Comparison of ENCODE assay signal across 10 cellular contexts in the genomic region with DNA sequence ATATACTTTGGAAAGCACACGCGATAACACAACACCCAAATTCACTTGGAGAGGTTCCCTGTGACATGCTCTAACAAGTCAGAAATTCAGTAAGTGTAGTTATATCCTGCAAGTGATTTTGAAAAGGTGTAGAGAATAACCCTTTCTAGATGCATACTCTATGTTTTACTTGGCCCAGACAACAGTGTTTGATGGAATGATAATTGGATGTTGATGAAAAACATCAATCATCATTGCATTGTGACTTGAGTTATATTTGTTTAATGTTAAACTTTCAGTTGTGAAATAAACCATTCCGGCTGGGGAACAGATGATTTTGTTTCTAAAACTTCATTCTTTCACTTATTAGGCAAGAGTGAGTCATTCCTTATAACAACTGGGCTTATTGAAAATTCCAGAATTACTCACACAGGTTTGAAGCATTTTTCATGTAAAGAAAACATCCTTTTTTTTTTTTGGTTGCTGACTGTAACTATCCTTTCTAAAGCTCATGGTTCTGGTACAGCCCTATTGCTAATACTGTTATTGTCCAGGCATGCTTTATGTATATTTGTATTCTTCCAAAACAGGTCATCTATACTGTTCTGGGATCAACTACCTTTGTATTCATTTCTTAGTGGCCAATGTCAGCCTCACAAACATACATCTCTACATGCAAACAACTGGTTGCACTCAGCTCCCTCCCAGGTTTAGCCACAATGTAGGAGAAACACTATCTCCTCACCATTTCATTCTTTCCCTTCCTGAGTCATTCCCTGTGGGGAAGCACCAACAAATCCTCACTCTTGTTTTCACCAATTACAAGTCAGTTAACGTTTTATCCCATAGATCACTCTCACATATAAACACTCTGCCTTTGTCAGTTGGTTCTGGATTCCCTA.
A peak's percentile ranks its signal among the peaks of the same experiment; 100 is the strongest.
DNase-seq lines count a peak whose midpoint lies in the region; TF ChIP-seq lines count a peak whose summit lies in the region.
"Had no signal": no experiment of that assay in that cellular context is flagged by ENCODE, and none has a peak within 500 bp of the region (broad histone marks: within the 10 kb centered on the region; RNA-seq: fewer than 3 reads in every experiment).

No MANE protein-coding gene starts in this region.

- intact Hi-C loops in activated CD4-positive, alpha-beta T cell treated with anti-CD3 and anti-CD28 coated beads, Interleukin-2, amount 10 ng/mL, durations not matched to agents 24 days and 14 days (cut with micrococcal nuclease): no loop called here

- in situ Hi-C loops in brain microvascular endothelial cell (cut with HindIII; ENCODE audit: low pct_ligation_motif_present, low sequenced_read_pairs): no loop called here

- H3K36me3 ChIP-seq in brain microvascular endothelial cell (replicated peaks) (no peaks in the 10 kb centered on the region), suprapubic skin (no peaks in the 10 kb centered on the region)

- H3K36me3 Mint-ChIP-seq in activated CD4-positive, alpha-beta T cell treated with anti-CD3 and anti-CD28 coated beads, Interleukin-2, amount 10 ng/mL, durations not matched to agents 24 days and 14 days (ENCODE audit: low read depth): no peaks in the 10 kb centered on the region

- no peaks in the 10 kb centered on the region for H3K27me3 ChIP-seq in brain microvascular endothelial cell (replicated peaks)
- no peaks in the 10 kb centered on the region for H3K27me3 ChIP-seq in suprapubic skin

- peaks cover 46% of the 10 kb centered on the region for H3K4me1 ChIP-seq in suprapubic skin

- H3K27me3 Mint-ChIP-seq in activated CD4-positive, alpha-beta T cell treated with anti-CD3 and anti-CD28 coated beads, Interleukin-2, amount 10 ng/mL, durations not matched to agents 24 days and 14 days: no peaks in the 10 kb centered on the region

- TF ChIP-seq EP300 in suprapubic skin (IDR thresholded peaks at IDR 0.05): no peak

- no peak for TF ChIP-seq CTCF in brain microvascular endothelial cell (IDR thresholded peaks at IDR 0.05; ENCODE audit: low read depth, low read length, missing control alignments)
- no peak for TF ChIP-seq CTCF in suprapubic skin (IDR thresholded peaks at IDR 0.05)

- H3K27ac ChIP-seq in brain microvascular endothelial cell: peak overlapping the region; percentile 97
- H3K27ac ChIP-seq in suprapubic skin: peak overlapping the region; percentile 80

- H3K9me3 Mint-ChIP-seq in activated CD4-positive, alpha-beta T cell treated with anti-CD3 and anti-CD28 coated beads, Interleukin-2, amount 10 ng/mL, durations not matched to agents 24 days and 14 days: no peaks in the 10 kb centered on the region

- H3K4me1 Mint-ChIP-seq in activated CD4-positive, alpha-beta T cell treated with anti-CD3 and anti-CD28 coated beads, Interleukin-2, amount 10 ng/mL, durations not matched to agents 24 days and 14 days: no peaks in the 10 kb centered on the region

- H3K4me3 ChIP-seq in brain microvascular endothelial cell (ENCODE audit: low read depth, low read length) (no peak overlapping the region), suprapubic skin (no peak overlapping the region)
- H3K4me3 ChIP-seq: K562 had no signal

- 22% methylated on average over 4 of the region's 4 CpGs for WGBS in suprapubic skin

- H3K4me3 Mint-ChIP-seq in activated CD4-positive, alpha-beta T cell treated with anti-CD3 and anti-CD28 coated beads, Interleukin-2, amount 10 ng/mL, durations not matched to agents 24 days and 14 days: no peak overlapping the region

- DNase-seq in HT1080 (ENCODE audit: low read depth) (peak; percentile 87), brain microvascular endothelial cell (peak; percentile 60), iris pigment epithelial cell (ENCODE audit: low read depth) (peak; percentile 95), suprapubic skin (ENCODE audit: low spot score in 2 of 2) (no peak), activated T-cell treated with anti-CD3 and anti-CD28 coated beads for 4 hours (no peak)
- no peak for DNase-seq in activated T-cell treated with anti-CD3 and anti-CD28 coated beads, Interleukin-2, amount 50 U/mL, for 1 hour
- no peak for DNase-seq in activated CD4-positive, alpha-beta T cell treated with anti-CD3 and anti-CD28 coated beads, Interleukin-2, amount 10 ng/mL, durations not matched to agents 24 days and 14 days
- no peak for DNase-seq in stimulated activated CD4-positive, alpha-beta T cell treated with anti-CD3 and anti-CD28 coated beads, Interleukin-4, amount 100 ng/mL, for 1 hour
- DNase-seq: activated effector memory CD4-positive, alpha-beta T cell treated with anti-CD3 and anti-CD28 coated beads, Interleukin-2, amount 50 U/mL, for 16 hours had no signal

- H3K9me3 ChIP-seq in suprapubic skin: no peaks in the 10 kb centered on the region

- TF ChIP-seq POLR2A in suprapubic skin (IDR thresholded peaks at IDR 0.05): no peak

- no peak overlapping the region for H3K27ac Mint-ChIP-seq in activated CD4-positive, alpha-beta T cell treated with anti-CD3 and anti-CD28 coated beads, Interleukin-2, amount 10 ng/mL, durations not matched to agents 24 days and 14 days

Comparison
In these comparisons a context has a peak if more than half of its experiments do, and no peak if none do; other contexts are left out.
1. DNase-seq: peak in HT1080 (single experiment), brain microvascular endothelial cell (single experiment) and iris pigment epithelial cell (single experiment); none in suprapubic skin (0 of 2), activated T-cell treated with anti-CD3 and anti-CD28 coated beads for 4 hours (single experiment), activated T-cell treated with anti-CD3 and anti-CD28 coated beads, Interleukin-2, amount 50 U/mL, for 1 hour (single experiment), activated CD4-positive, alpha-beta T cell treated with anti-CD3 and anti-CD28 coated beads, Interleukin-2, amount 10 ng/mL, durations not matched to agents 24 days and 14 days (single experiment) and stimulated activated CD4-positive, alpha-beta T cell treated with anti-CD3 and anti-CD28 coated beads, Interleukin-4, amount 100 ng/mL, for 1 hour (single experiment).